In the genomic region with DNA sequence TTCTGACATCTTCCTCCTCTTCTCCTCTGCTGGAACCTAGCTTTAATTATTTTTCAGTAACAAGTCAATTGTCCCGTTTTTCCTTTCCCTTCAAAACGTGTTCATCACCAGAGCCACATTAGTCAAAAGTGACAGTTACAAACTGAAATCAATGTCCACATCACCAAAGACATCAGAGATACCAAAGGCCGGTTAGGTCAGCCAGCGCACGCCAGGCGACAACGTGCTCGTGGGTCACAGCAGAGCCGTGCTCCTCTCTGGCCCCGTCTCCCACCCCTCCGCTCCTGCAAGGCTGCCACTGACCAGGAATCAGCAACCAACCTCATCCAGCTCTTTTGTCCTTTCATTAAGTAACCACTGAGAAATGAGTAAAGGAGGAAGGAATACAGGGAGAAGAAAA, we compare ENCODE assay signal across 1 cellular context.
TF ChIP-seq lines count a peak whose summit lies in the region.

No MANE protein-coding gene starts in this region.

TF ChIP-seq in H1, 55 proteins besides CTCF, POLR2A, EP300 and RAD21:
- TF ChIP-seq TAF1 (IDR thresholded peaks at IDR 0.05; ENCODE audit: low read depth, low read length) (no peak), MAFK (IDR thresholded peaks at IDR 0.05; ENCODE audit: low read depth, low read length) (no peak), GABPA (IDR thresholded peaks at IDR 0.05; ENCODE audit: borderline replicate concordance, insufficient read depth, low read length) (no peak), FOSL1 (IDR thresholded peaks at IDR 0.05; ENCODE audit: insufficient read depth, low read depth, low read length) (no peak), TBP (IDR thresholded peaks at IDR 0.05; ENCODE audit: low read depth, low read length) (no peak), PHF8 (conservative IDR thresholded peaks at IDR 0.05; ENCODE audit: low read depth, low read length) (no peak)
TF ChIP-seq in H1: peak in this region for 0.
